8 cellular contexts compared by ENCODE assay signal in genomic region chr3:72123908-72124441, GRCh38.
DNase-seq lines count a peak whose midpoint lies in the region; ATAC-seq and TF ChIP-seq lines count a peak whose summit lies in the region.

No MANE protein-coding gene starts in this region.

- no peak overlapping the region for H3K9ac ChIP-seq in mesenchymal stem cell (ENCODE audit: low read length)

- H3K4me2 ChIP-seq in mesenchymal stem cell (ENCODE audit: low read length, poor library complexity, severe bottlenecking) = no peak overlapping the region

- H3K27ac Mint-ChIP-seq in Caco-2 (ENCODE audit: unreplicated experiment) = no peak overlapping the region

- 33% methylated on average over 7 of the region's 7 CpGs for WGBS in mesenchymal stem cell

- TF ChIP-seq CTCF in ascending aorta (IDR thresholded peaks at IDR 0.05) (no peak), Caco-2 (IDR thresholded peaks at IDR 0.05; ENCODE audit: insufficient read depth in 1 of 2, low read depth in 1 of 2, low read length in 1 of 2, severe bottlenecking in 1 of 2, unreplicated experiment in 1 of 2) (no peak)

- intact Hi-C loops in ascending aorta (cut with DNase I) = loop anchor here (2.0 to 5.0 kb wide), 3 partner anchors 49 to 223 kb away; no protein-coding TSS in a partner anchor
- intact Hi-C loops in Caco-2 (cut with micrococcal nuclease; ENCODE audit: unreplicated experiment) = no loop called here

- POLR2A ChIA-PET in Caco-2 (lab: Charles Lee) = no interaction called here

- DNase-seq in ascending aorta (ENCODE audit: low spot score in 2 of 2) = peak in 1 of 2 donors; percentile 93
- peak; percentile 81 for DNase-seq in mesenchymal stem cell
- DNase-seq in HuH-7.5 (ENCODE audit: low spot score) = no peak
- DNase-seq in NCI-H1436 (lab: John Stamatoyannopoulos, UW) = no peak
- no peak for DNase-seq in nucleus accumbens (lab: John Stamatoyannopoulos, UW)
- DNase-seq in Caco-2 = no peak

- no peak overlapping the region for H2BK5ac ChIP-seq in mesenchymal stem cell (ENCODE audit: low read depth, low read length, poor library complexity, severe bottlenecking)

- no peak overlapping the region for H2AFZ ChIP-seq in mesenchymal stem cell (ENCODE audit: low read depth, low read length)

- no peaks in the 10 kb centered on the region for H3K27me3 Mint-ChIP-seq in Caco-2 (ENCODE audit: insufficient read depth, unreplicated experiment)

- H4K91ac ChIP-seq in mesenchymal stem cell (ENCODE audit: low read length) = no peak overlapping the region

- CTCF ChIA-PET in Caco-2 (lab: Charles Lee) = no interaction called here

- H3K36me3 ChIP-seq in ascending aorta (no peaks in the 10 kb centered on the region), mesenchymal stem cell (ENCODE audit: control insufficient read depth in 1 of 2, insufficient read depth in 2 of 2, low read depth in 1 of 2, low read length in 2 of 2) (no peaks in the 10 kb centered on the region), Caco-2 (ENCODE audit: control insufficient read depth, insufficient read depth, low read length) (no peaks in the 10 kb centered on the region)

- no TSS peak for BruUV-seq in Caco-2 (replicated peaks; lab: Mats Ljungman, UMichigan)

- ATAC-seq in GM18511 (IDR thresholded peaks at IDR 0.05; ENCODE audit: unreplicated experiment) (peak; percentile 63), HG03025 (IDR thresholded peaks at IDR 0.05; ENCODE audit: low FRiP score, unreplicated experiment) (peak; percentile 39)

- H3K4me3 ChIP-seq in ascending aorta = no peak overlapping the region
- H3K4me3 ChIP-seq in mesenchymal stem cell (ENCODE audit: insufficient read depth in 1 of 2, low read depth in 1 of 2, low read length in 2 of 2) = no peak overlapping the region
- H3K4me3 ChIP-seq in Caco-2 (ENCODE audit: low read depth, low read length) = no peak overlapping the region

- H2BK12ac ChIP-seq in mesenchymal stem cell (ENCODE audit: low read length in 2 of 2) = no peak overlapping the region

- no peak overlapping the region for H3K14ac ChIP-seq in mesenchymal stem cell (ENCODE audit: low read length in 2 of 2)

- H3K27ac ChIP-seq in ascending aorta (peak overlapping the region; percentile 41 to 46), mesenchymal stem cell (ENCODE audit: low read length, poor library complexity, severe bottlenecking) (no peak overlapping the region)

- H3K36me3 Mint-ChIP-seq in Caco-2 (ENCODE audit: insufficient read depth, unreplicated experiment) = no peaks in the 10 kb centered on the region

- H3K4me3 Mint-ChIP-seq in Caco-2 (ENCODE audit: unreplicated experiment) = no peak overlapping the region

- H3K9me3 ChIP-seq in ascending aorta (no peaks in the 10 kb centered on the region), mesenchymal stem cell (ENCODE audit: control insufficient read depth, low read length) (no peaks in the 10 kb centered on the region), Caco-2 (no peaks in the 10 kb centered on the region)

- H2BK15ac ChIP-seq in mesenchymal stem cell (ENCODE audit: low read depth, poor library complexity, severe bottlenecking) = no peak overlapping the region

- no peak overlapping the region for H2AK5ac ChIP-seq in mesenchymal stem cell (ENCODE audit: low read length, severe bottlenecking)

- H3K4me1 Mint-ChIP-seq in Caco-2 (ENCODE audit: low read depth, unreplicated experiment) = no peaks in the 10 kb centered on the region

- H2BK120ac ChIP-seq in mesenchymal stem cell (ENCODE audit: low read depth, low read length) = no peak overlapping the region

- H3K4ac ChIP-seq in mesenchymal stem cell (ENCODE audit: low read depth in 1 of 2, low read length in 2 of 2) = no peak overlapping the region

- no peaks in the 10 kb centered on the region for H3K79me1 ChIP-seq in mesenchymal stem cell (replicated peaks; ENCODE audit: low read length, poor library complexity, severe bottlenecking)

- peaks cover 10 to 21% of the 10 kb centered on the region in 2 donors for H3K4me1 ChIP-seq in ascending aorta
- peaks cover 5% of the 10 kb centered on the region for H3K4me1 ChIP-seq in mesenchymal stem cell (ENCODE audit: control insufficient read depth, insufficient read depth, low read depth, low read length)
- H3K4me1 ChIP-seq in Caco-2 = peaks cover 4% of the 10 kb centered on the region; the same call in 1 of the 2 replicates

- H4K8ac ChIP-seq in mesenchymal stem cell (ENCODE audit: low read length) = no peak overlapping the region

- H3K9me3 Mint-ChIP-seq in Caco-2 (ENCODE audit: unreplicated experiment) = no peaks in the 10 kb centered on the region

- H3K27me3 ChIP-seq in ascending aorta = no peaks in the 10 kb centered on the region
- no peaks in the 10 kb centered on the region for H3K27me3 ChIP-seq in mesenchymal stem cell (ENCODE audit: control insufficient read depth in 1 of 2, insufficient read depth in 1 of 2, low read length in 2 of 2)
- no peaks in the 10 kb centered on the region for H3K27me3 ChIP-seq in Caco-2 (replicated peaks; ENCODE audit: control insufficient read depth, insufficient read depth, low read length)

- H3K23ac ChIP-seq in mesenchymal stem cell (ENCODE audit: low read length in 2 of 2) = no peak overlapping the region

- H3K18ac ChIP-seq in mesenchymal stem cell (ENCODE audit: low read depth in 1 of 2, low read length in 2 of 2) = no peak overlapping the region
